In the genomic region with DNA sequence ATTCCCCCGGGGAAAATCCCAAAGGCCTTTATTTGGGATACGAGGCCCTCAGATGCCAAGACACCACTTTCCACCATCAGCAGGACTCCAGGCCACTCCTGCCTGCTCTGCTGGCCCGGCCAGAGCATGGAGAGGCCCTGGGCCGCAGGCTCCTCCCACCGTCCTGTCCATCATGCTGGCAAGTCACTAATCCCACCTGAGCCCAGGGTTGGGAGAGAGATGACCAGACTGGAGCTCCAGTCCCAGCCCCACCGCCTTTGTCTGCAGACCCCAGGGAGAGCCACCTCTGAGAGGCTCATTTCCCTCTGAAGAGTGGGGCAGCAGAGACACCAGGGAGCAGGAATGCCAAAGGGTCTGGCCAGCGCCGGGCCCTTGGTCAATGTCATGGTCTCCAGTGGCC, we compare ENCODE assay signal across 1 cellular context.
TF ChIP-seq lines count a peak whose summit lies in the region.

No MANE protein-coding gene starts in this region.

TF ChIP-seq in GM23338, 12 proteins besides CTCF, POLR2A, EP300 and RAD21 (continued from another document):
- TF ChIP-seq, protein P1, sequence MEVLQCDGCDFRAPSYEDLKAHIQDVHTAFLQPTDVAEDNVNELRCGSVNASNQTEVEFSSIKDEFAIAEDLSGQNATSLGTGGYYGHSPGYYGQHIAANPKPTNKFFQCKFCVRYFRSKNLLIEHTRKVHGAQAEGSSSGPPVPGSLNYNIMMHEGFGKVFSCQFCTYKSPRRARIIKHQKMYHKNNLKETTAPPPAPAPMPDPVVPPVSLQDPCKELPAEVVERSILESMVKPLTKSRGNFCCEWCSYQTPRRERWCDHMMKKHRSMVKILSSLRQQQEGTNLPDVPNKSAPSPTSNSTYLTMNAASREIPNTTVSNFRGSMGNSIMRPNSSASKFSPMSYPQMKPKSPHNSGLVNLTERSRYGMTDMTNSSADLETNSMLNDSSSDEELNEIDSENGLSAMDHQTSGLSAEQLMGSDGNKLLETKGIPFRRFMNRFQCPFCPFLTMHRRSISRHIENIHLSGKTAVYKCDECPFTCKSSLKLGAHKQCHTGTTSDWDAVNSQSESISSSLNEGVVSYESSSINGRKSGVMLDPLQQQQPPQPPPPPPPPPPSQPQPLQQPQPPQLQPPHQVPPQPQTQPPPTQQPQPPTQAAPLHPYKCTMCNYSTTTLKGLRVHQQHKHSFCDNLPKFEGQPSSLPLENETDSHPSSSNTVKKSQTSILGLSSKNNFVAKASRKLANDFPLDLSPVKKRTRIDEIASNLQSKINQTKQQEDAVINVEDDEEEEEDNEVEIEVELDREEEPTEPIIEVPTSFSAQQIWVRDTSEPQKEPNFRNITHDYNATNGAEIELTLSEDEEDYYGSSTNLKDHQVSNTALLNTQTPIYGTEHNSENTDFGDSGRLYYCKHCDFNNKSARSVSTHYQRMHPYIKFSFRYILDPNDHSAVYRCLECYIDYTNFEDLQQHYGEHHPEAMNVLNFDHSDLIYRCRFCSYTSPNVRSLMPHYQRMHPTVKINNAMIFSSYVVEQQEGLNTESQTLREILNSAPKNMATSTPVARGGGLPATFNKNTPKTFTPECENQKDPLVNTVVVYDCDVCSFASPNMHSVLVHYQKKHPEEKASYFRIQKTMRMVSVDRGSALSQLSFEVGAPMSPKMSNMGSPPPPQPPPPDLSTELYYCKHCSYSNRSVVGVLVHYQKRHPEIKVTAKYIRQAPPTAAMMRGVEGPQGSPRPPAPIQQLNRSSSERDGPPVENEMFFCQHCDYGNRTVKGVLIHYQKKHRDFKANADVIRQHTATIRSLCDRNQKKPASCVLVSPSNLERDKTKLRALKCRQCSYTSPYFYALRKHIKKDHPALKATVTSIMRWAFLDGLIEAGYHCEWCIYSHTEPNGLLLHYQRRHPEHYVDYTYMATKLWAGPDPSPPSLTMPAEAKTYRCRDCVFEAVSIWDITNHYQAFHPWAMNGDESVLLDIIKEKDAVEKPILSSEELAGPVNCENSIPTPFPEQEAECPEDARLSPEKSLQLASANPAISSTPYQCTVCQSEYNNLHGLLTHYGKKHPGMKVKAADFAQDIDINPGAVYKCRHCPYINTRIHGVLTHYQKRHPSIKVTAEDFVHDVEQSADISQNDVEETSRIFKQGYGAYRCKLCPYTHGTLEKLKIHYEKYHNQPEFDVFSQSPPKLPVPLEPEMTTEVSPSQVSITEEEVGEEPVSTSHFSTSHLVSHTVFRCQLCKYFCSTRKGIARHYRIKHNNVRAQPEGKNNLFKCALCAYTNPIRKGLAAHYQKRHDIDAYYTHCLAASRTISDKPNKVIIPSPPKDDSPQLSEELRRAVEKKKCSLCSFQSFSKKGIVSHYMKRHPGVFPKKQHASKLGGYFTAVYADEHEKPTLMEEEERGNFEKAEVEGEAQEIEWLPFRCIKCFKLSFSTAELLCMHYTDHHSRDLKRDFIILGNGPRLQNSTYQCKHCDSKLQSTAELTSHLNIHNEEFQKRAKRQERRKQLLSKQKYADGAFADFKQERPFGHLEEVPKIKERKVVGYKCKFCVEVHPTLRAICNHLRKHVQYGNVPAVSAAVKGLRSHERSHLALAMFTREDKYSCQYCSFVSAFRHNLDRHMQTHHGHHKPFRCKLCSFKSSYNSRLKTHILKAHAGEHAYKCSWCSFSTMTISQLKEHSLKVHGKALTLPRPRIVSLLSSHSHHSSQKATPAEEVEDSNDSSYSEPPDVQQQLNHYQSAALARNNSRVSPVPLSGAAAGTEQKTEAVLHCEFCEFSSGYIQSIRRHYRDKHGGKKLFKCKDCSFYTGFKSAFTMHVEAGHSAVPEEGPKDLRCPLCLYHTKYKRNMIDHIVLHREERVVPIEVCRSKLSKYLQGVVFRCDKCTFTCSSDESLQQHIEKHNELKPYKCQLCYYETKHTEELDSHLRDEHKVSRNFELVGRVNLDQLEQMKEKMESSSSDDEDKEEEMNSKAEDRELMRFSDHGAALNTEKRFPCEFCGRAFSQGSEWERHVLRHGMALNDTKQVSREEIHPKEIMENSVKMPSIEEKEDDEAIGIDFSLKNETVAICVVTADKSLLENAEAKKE (CRISPR knock-in tag; IDR thresholded peaks at IDR 0.05): no peak
